8 cellular contexts compared by ENCODE assay signal in genomic region chr9:110058304-110058953, GRCh38.
A peak's percentile ranks its signal among the peaks of the same experiment; 100 is the strongest.
DNase-seq lines count a peak whose midpoint lies in the region; ATAC-seq and TF ChIP-seq lines count a peak whose summit lies in the region.

No MANE protein-coding gene starts in this region.

- CTCF ChIA-PET in activated naive CD4-positive, alpha-beta T cell treated with anti-CD3 and anti-CD28 coated beads, Interleukin-2, amount 10 ng/mL, durations not matched to agents 7 days and 5 days (lab: Charles Lee), result interaction anchor here (0.6 to 16.3 kb wide), 19 partner anchors 8 to 484 kb away, joined by 3 to 211 read pairs (median 4); no protein-coding TSS in a partner anchor

- no peaks in the 10 kb centered on the region for H3K27me3 Mint-ChIP-seq in activated naive CD4-positive, alpha-beta T cell treated with anti-CD3 and anti-CD28 coated beads, Interleukin-2, amount 10 ng/mL, durations not matched to agents 7 days and 5 days

- H3K36me3 ChIP-seq in left ventricle myocardium inferior, result peaks cover 4% of the 10 kb centered on the region

- H3K9me3 ChIP-seq in left ventricle myocardium inferior (replicated peaks), result no peaks in the 10 kb centered on the region

- H3K9me3 Mint-ChIP-seq in activated naive CD4-positive, alpha-beta T cell treated with anti-CD3 and anti-CD28 coated beads, Interleukin-2, amount 10 ng/mL, durations not matched to agents 7 days and 5 days, result peaks cover 3% of the 10 kb centered on the region

- peaks cover 40% of the 10 kb centered on the region for H3K4me1 Mint-ChIP-seq in activated naive CD4-positive, alpha-beta T cell treated with anti-CD3 and anti-CD28 coated beads, Interleukin-2, amount 10 ng/mL, durations not matched to agents 7 days and 5 days

- H3K27ac ChIP-seq in left ventricle myocardium inferior (replicated peaks), result peak overlapping the region; percentile 47

- H3K4me1 ChIP-seq in left ventricle myocardium inferior, result peaks cover 74% of the 10 kb centered on the region

- no peak overlapping the region for H3K4me3 ChIP-seq in left ventricle myocardium inferior

- TF ChIP-seq CTCF in left ventricle myocardium inferior (IDR thresholded peaks at IDR 0.05; ENCODE audit: borderline replicate concordance), result peak; percentile 61

- peaks cover 29% of the 10 kb centered on the region for H3K36me3 Mint-ChIP-seq in activated naive CD4-positive, alpha-beta T cell treated with anti-CD3 and anti-CD28 coated beads, Interleukin-2, amount 10 ng/mL, durations not matched to agents 7 days and 5 days

- no peak for ATAC-seq in GM18873 (IDR thresholded peaks at IDR 0.05; ENCODE audit: low FRiP score, unreplicated experiment)

- H3K4me3 Mint-ChIP-seq in activated naive CD4-positive, alpha-beta T cell treated with anti-CD3 and anti-CD28 coated beads, Interleukin-2, amount 10 ng/mL, durations not matched to agents 7 days and 5 days, result no peak overlapping the region

- H3K27ac Mint-ChIP-seq in activated naive CD4-positive, alpha-beta T cell treated with anti-CD3 and anti-CD28 coated beads, Interleukin-2, amount 10 ng/mL, durations not matched to agents 7 days and 5 days, result no peak overlapping the region

- DNase-seq in NCI-H2171 treated with DMSO at 0.1 percent for 48 hours (lab: John Stamatoyannopoulos, UW), result peak; percentile 60
- DNase-seq in NCI-H2171 (lab: John Stamatoyannopoulos, UW), result no peak
- DNase-seq in HT-29 (ENCODE audit: low spot score), result peak; percentile 76
- peak; percentile 51 for DNase-seq in RPMI7951 (ENCODE audit: low read depth)
- DNase-seq in activated naive CD4-positive, alpha-beta T cell treated with anti-CD3 and anti-CD28 coated beads, Interleukin-2, amount 10 ng/mL, durations not matched to agents 7 days and 5 days, result peak; percentile 75
- DNase-seq in left ventricle myocardium inferior, result no peak
- DNase-seq in stimulated activated CD4-positive, alpha-beta T cell treated with anti-CD3 and anti-CD28 coated beads, Interleukin-2, amount 100 ng/mL, for 24 hours, result peak; percentile 53 to 58

- intact Hi-C loops in left ventricle myocardium inferior (cut with micrococcal nuclease), result loop anchor here (10.0 kb wide), 1 partner anchor 154 kb away; no protein-coding TSS in a partner anchor

- no peaks in the 10 kb centered on the region for H3K27me3 ChIP-seq in left ventricle myocardium inferior (ENCODE audit: low read depth)

Comparison
In these comparisons a context has a peak if more than half of its experiments do, and no peak if none do; other contexts are left out.
1. DNase-seq: peak in NCI-H2171 treated with DMSO at 0.1 percent for 48 hours (single experiment), HT-29 (single experiment), RPMI7951 (single experiment), activated naive CD4-positive, alpha-beta T cell treated with anti-CD3 and anti-CD28 coated beads, Interleukin-2, amount 10 ng/mL, durations not matched to agents 7 days and 5 days (single experiment) and stimulated activated CD4-positive, alpha-beta T cell treated with anti-CD3 and anti-CD28 coated beads, Interleukin-2, amount 100 ng/mL, for 24 hours (2 of 2); none in NCI-H2171 (single experiment) and left ventricle myocardium inferior (single experiment).